ENCODE assay signal across 11 cellular contexts in the genomic region with DNA sequence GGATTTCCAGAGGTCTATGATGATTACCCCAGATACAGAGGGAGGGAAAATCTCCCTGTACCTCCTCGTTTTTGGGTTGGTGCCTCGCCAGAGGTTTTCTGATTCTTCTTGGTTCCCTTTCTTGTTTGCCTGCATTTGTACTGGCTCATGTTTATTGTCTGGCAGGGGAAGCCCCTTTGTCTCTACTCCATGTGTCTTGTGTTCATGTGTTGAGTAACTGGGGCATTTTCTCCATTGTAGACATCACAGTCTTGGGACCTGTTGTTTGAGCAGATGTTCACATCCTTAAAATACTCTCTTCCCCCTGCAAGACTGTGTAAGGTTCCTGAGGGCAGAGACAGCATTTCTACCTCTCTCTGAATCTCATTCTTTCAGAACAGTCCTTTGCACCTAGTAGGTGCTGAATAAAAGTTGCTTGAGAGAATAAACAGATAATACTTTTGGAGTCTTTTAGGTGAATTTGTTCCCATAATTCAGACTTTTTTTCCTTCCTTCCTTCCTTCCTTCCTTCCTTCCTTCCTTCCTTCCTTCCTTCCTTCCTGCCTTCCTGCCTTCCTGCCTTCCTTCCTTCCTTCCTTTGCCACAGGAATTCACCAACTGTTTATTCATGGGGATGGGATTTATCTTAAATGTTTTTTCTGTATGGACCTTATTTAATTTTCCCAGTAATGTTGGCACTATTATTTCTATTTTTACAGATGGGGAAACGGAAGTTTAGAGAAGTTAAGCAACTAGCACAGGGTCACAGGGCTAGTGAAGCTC. TPM values are rescaled to one million over a fixed set of nuclear protein-coding genes. Genes with fewer than 3 reads are reported as not detected.
DNase-seq lines count a peak whose midpoint lies in the region; ATAC-seq, FAIRE-seq and TF ChIP-seq lines count a peak whose summit lies in the region.
"Had no signal": no experiment of that assay in that cellular context is flagged by ENCODE, and none has a peak within 500 bp of the region (broad histone marks: within the 10 kb centered on the region; RNA-seq: fewer than 3 reads in every experiment).

No MANE protein-coding gene starts in this region.

- no peaks in the 10 kb centered on the region for H3K27me3 Mint-ChIP-seq in neural crest cell (ENCODE audit: low read depth)
- H3K27me3 Mint-ChIP-seq in activated CD4-positive, alpha-beta memory T cell treated with anti-CD3 and anti-CD28 coated beads for 36 hours = peaks cover 2% of the 10 kb centered on the region

- no peak overlapping the region for H3K27ac ChIP-seq in OCI-LY3 (ENCODE audit: low read length)

- 0 out of 2 replicates have a peak overlapping the region, but pooled peaks have one; percentile 15 for H3K4me2 ChIP-seq in OCI-LY3 (ENCODE audit: low read length)

- no peak overlapping the region for H3K9ac ChIP-seq in OCI-LY3 (ENCODE audit: low read length)

- no peaks in the 10 kb centered on the region for H3K79me2 ChIP-seq in OCI-LY3 (ENCODE audit: low read length)

- no peak for TF ChIP-seq CTCF in OCI-LY3 (IDR thresholded peaks at IDR 0.05; ENCODE audit: low read depth, low read length)
- TF ChIP-seq CTCF in neural crest cell (conservative IDR thresholded peaks at IDR 0.05) = no peak

- no peaks in the 10 kb centered on the region for H3K9me3 ChIP-seq in OCI-LY3 (ENCODE audit: insufficient read depth, low read length)

- no peaks in the 10 kb centered on the region for H3K36me3 Mint-ChIP-seq in neural crest cell (ENCODE audit: low read depth)
- H3K36me3 Mint-ChIP-seq in activated CD4-positive, alpha-beta memory T cell treated with anti-CD3 and anti-CD28 coated beads for 36 hours = no peaks in the 10 kb centered on the region

- POLR2A ChIA-PET in activated CD4-positive, alpha-beta memory T cell treated with anti-CD3 and anti-CD28 coated beads for 36 hours (lab: Charles Lee) = no interaction called here

- H2AFZ ChIP-seq in OCI-LY3 (ENCODE audit: low read depth, low read length) = no peak overlapping the region

- H4K20me1 ChIP-seq in OCI-LY3 (ENCODE audit: insufficient read depth, low read length) = no peaks in the 10 kb centered on the region

- CTCF ChIA-PET in activated CD4-positive, alpha-beta memory T cell treated with anti-CD3 and anti-CD28 coated beads for 36 hours (lab: Charles Lee) = no interaction called here

- DNase-seq in neural crest cell (ENCODE audit: low read depth, low spot score) (no peak), urothelium cell line (ENCODE audit: low spot score) (no peak), cerebellar cortex (ENCODE audit: low spot score) (no peak), amygdala (lab: John Stamatoyannopoulos, UW) (no peak)
- DNase-seq in activated CD4-positive, alpha-beta memory T cell treated with anti-CD3 and anti-CD28 coated beads for 36 hours = no peak
- DNase-seq: activated T-cell treated with anti-CD3 and anti-CD28 coated beads, Interleukin-2, amount 50 U/mL, for 72 hours; NCI-H446; nucleus accumbens had no signal

- no peak for FAIRE-seq in urothelium cell line (lab: Jason Lieb, UNC)

- H3K4me1 ChIP-seq in OCI-LY3 (ENCODE audit: low read length) = peaks cover 12% of the 10 kb centered on the region

- intact Hi-C loops in activated CD4-positive, alpha-beta memory T cell treated with anti-CD3 and anti-CD28 coated beads for 36 hours (cut with micrococcal nuclease) = no loop called here

- H3K27ac Mint-ChIP-seq in neural crest cell (ENCODE audit: unreplicated experiment) = peak overlapping the region; percentile 65
- H3K27ac Mint-ChIP-seq in activated CD4-positive, alpha-beta memory T cell treated with anti-CD3 and anti-CD28 coated beads for 36 hours = no peak overlapping the region
- H3K27ac Mint-ChIP-seq: activated T-cell treated with anti-CD3 and anti-CD28 coated beads, Interleukin-2, amount 50 U/mL, for 72 hours had no signal

- no peak overlapping the region for H3K4me3 ChIP-seq in OCI-LY3 (ENCODE audit: low read length)

- H3K4me1 Mint-ChIP-seq in neural crest cell = peaks cover 38% of the 10 kb centered on the region
- H3K4me1 Mint-ChIP-seq in activated CD4-positive, alpha-beta memory T cell treated with anti-CD3 and anti-CD28 coated beads for 36 hours (ENCODE audit: low read depth) = peaks cover 5% of the 10 kb centered on the region

- H3K9me3 Mint-ChIP-seq in neural crest cell = no peaks in the 10 kb centered on the region
- H3K9me3 Mint-ChIP-seq in activated CD4-positive, alpha-beta memory T cell treated with anti-CD3 and anti-CD28 coated beads for 36 hours = no peaks in the 10 kb centered on the region
- H3K9me3 Mint-ChIP-seq: activated T-cell treated with anti-CD3 and anti-CD28 coated beads, Interleukin-2, amount 50 U/mL, for 72 hours had no signal

- no peak overlapping the region for H3K4me3 Mint-ChIP-seq in neural crest cell
- H3K4me3 Mint-ChIP-seq in activated CD4-positive, alpha-beta memory T cell treated with anti-CD3 and anti-CD28 coated beads for 36 hours = no peak overlapping the region
- H3K4me3 Mint-ChIP-seq: activated T-cell treated with anti-CD3 and anti-CD28 coated beads, Interleukin-2, amount 50 U/mL, for 72 hours had no signal

- H3K27me3 ChIP-seq in OCI-LY3 (ENCODE audit: low read depth, low read length) = no peaks in the 10 kb centered on the region

- no peaks in the 10 kb centered on the region for H3K36me3 ChIP-seq in OCI-LY3 (replicated peaks; ENCODE audit: low read depth, low read length)

- ATAC-seq in GM19023 (IDR thresholded peaks at IDR 0.05; ENCODE audit: unreplicated experiment) = peak; percentile 75
- ATAC-seq in HG02840 (IDR thresholded peaks at IDR 0.05; ENCODE audit: low FRiP score, unreplicated experiment) = peak; percentile 67
- ATAC-seq: activated T-cell treated with anti-CD3 and anti-CD28 coated beads, Interleukin-2, amount 50 U/mL, for 72 hours had no signal

RNA-seq across cellular contexts. Expression of a gene that starts 25.2 kb away (rescaled TPM):
- 42.2 and 49.6 TPM in 2 replicates for total RNA-seq in neural crest cell
- not detected for total RNA-seq in activated CD4-positive, alpha-beta memory T cell treated with anti-CD3 and anti-CD28 coated beads for 36 hours

Comparison
In these comparisons a context has a peak if more than half of its experiments do, and no peak if none do; other contexts are left out.
1. RNA of a gene that starts 25.2 kb away (total RNA-seq): 42.2 to 49.6 TPM in neural crest cell; not detected in activated CD4-positive, alpha-beta memory T cell treated with anti-CD3 and anti-CD28 coated beads for 36 hours; every median in the first group is over 10 times any median in the second.